ENCODE assay signal across 8 cellular contexts in genomic region chr19:38373907-38374331, GRCh38. TPM values are rescaled to one million over a fixed set of nuclear protein-coding genes. Genes with fewer than 3 reads are reported as not detected.
A peak's percentile ranks its signal among the peaks of the same experiment; 100 is the strongest.
DNase-seq lines count a peak whose midpoint lies in the region; ATAC-seq, FAIRE-seq and TF ChIP-seq lines count a peak whose summit lies in the region.

No MANE protein-coding gene starts in this region.

- no peak overlapping the region for H2BK5ac ChIP-seq in trophoblast cell (ENCODE audit: low read depth, low read length, poor library complexity)

- H3K27me3 Mint-ChIP-seq in Calu3 (ENCODE audit: unreplicated experiment) = peaks cover 33% of the 10 kb centered on the region

- H3K18ac ChIP-seq in trophoblast cell (ENCODE audit: low read length) = no peak overlapping the region

- no peak overlapping the region for H3K4ac ChIP-seq in trophoblast cell (ENCODE audit: low read depth, low read length)

- no peaks in the 10 kb centered on the region for H3K9me3 ChIP-seq in esophagus (ENCODE audit: control insufficient read depth in 2 of 2, insufficient read depth in 1 of 2, low read depth in 1 of 2, low read length in 1 of 2)
- no peaks in the 10 kb centered on the region for H3K9me3 ChIP-seq in trophoblast cell (ENCODE audit: insufficient read depth, low read depth, low read length)

- H3K4me3 Mint-ChIP-seq in Calu3 (ENCODE audit: low read depth, unreplicated experiment) = peak overlapping the region; percentile 97

- peak overlapping the region; percentile 71 for H3K4me2 ChIP-seq in trophoblast cell (ENCODE audit: low read length)

- H3K27ac Mint-ChIP-seq in Calu3 (ENCODE audit: unreplicated experiment) = peak overlapping the region; percentile 97

- H3K36me3 ChIP-seq in esophagus (ENCODE audit: control insufficient read depth in 2 of 2, insufficient read depth in 2 of 2, low read length in 1 of 2) (no peaks in the 10 kb centered on the region), trophoblast cell (ENCODE audit: control insufficient read depth in 1 of 2, insufficient read depth in 2 of 2, low read length in 2 of 2) (peaks cover 10 to 11% of the 10 kb centered on the region in 2 experiments)

- H3K4me3 ChIP-seq in esophagus (ENCODE audit: low read depth in 1 of 2, low read length in 2 of 2) (peak overlapping the region; percentile 23 to 45), trophoblast cell (ENCODE audit: low read depth, low read length) (no peak overlapping the region)

- no peak overlapping the region for H3K14ac ChIP-seq in trophoblast cell (ENCODE audit: low read length)

- POLR2A ChIA-PET in RWPE1 (lab: Yijun Ruan, JAX; ENCODE audit: low non-redundant PET) = no interaction called here

- CTCF ChIA-PET in Calu3 (lab: Charles Lee) = interaction anchor here (0.8 to 2.5 kb wide), 11 partner anchors 10 to 231 kb away, joined by 3 to 26 read pairs (median 5); partner anchors contain the start of genes CATSPERG, FAM98C, GGN and SPINT2
- CTCF ChIA-PET in RWPE1 (lab: Yijun Ruan, JAX) = no interaction called here

- H3K4me1 Mint-ChIP-seq in Calu3 (ENCODE audit: low read depth, unreplicated experiment) = peaks cover 22% of the 10 kb centered on the region

- ATAC-seq in HG03135 (IDR thresholded peaks at IDR 0.05; ENCODE audit: unreplicated experiment) = no peak
- no peak for ATAC-seq in HG03378 (IDR thresholded peaks at IDR 0.05; ENCODE audit: unreplicated experiment)

- no peak overlapping the region for H2BK12ac ChIP-seq in trophoblast cell (ENCODE audit: low read length)

- peak overlapping the region; percentile 84 for H4K8ac ChIP-seq in trophoblast cell (ENCODE audit: low read depth, low read length)

- no peaks in the 10 kb centered on the region for H3K9me3 Mint-ChIP-seq in Calu3 (ENCODE audit: low read depth, unreplicated experiment)

- H4K12ac ChIP-seq in trophoblast cell (ENCODE audit: low read depth, low read length) = no peak overlapping the region

- no TSS peak for BruUV-seq in Calu3 (replicated peaks; lab: Mats Ljungman, UMichigan)

- no peak overlapping the region for H2AK5ac ChIP-seq in trophoblast cell (ENCODE audit: low read length)

- H3K23ac ChIP-seq in trophoblast cell (ENCODE audit: low read length) = no peak overlapping the region

- TF ChIP-seq CTCF in Calu3 (IDR thresholded peaks at IDR 0.05; ENCODE audit: unreplicated experiment) (no peak), RWPE1 (conservative IDR thresholded peaks at IDR 0.05; ENCODE audit: low read depth) (no peak)

- intact Hi-C loops in Calu3 (cut with micrococcal nuclease; ENCODE audit: unreplicated experiment) = loop anchor here (1.0 kb wide), 1 partner anchor 39 kb away; the partner anchor contains the start of gene CATSPERG

- H3K9ac ChIP-seq in trophoblast cell (ENCODE audit: low read length) = peak overlapping the region; percentile 20

- H3K27me3 ChIP-seq in esophagus (ENCODE audit: control insufficient read depth in 1 of 2, insufficient read depth in 2 of 2, low read length in 2 of 2) (no peaks in the 10 kb centered on the region), trophoblast cell (ENCODE audit: insufficient read depth, low read length) (no peaks in the 10 kb centered on the region)

- DNase-seq in Calu3 (no peak), RWPE1 (ENCODE audit: low spot score) (no peak), trophoblast cell (no peak), urothelium cell line (ENCODE audit: low spot score) (no peak), NOMO-1 treated with dmso at 0.1 percent for 144 hours (lab: John Stamatoyannopoulos, UW; ENCODE audit: unreplicated experiment) (no peak)

- FAIRE-seq in urothelium cell line (lab: Jason Lieb, UNC) = no peak

- H2AFZ ChIP-seq in trophoblast cell (ENCODE audit: insufficient read depth, low read length, poor library complexity) = peak overlapping the region; percentile 59

- peak overlapping the region; percentile 88 for H3K27ac ChIP-seq in RWPE1
- H3K27ac ChIP-seq in esophagus (ENCODE audit: low read depth in 2 of 2, low read length in 1 of 2) = peak overlapping the region; percentile 79 to 87
- H3K27ac ChIP-seq in trophoblast cell (ENCODE audit: low read depth, low read length) = peak overlapping the region; percentile 27

- peaks cover 41% of the 10 kb centered on the region for H3K36me3 Mint-ChIP-seq in Calu3 (ENCODE audit: insufficient read depth, unreplicated experiment)

- H3K4me1 ChIP-seq in esophagus (ENCODE audit: control insufficient read depth in 2 of 2, insufficient read depth in 2 of 2, low read length in 1 of 2) = peaks cover 7 to 8% of the 10 kb centered on the region in 2 donors
- peaks cover 6 to 15% of the 10 kb centered on the region in 2 experiments for H3K4me1 ChIP-seq in trophoblast cell (ENCODE audit: control insufficient read depth in 1 of 2, insufficient read depth in 2 of 2, low read length in 2 of 2)

- peaks cover 8% of the 10 kb centered on the region for H3K79me1 ChIP-seq in trophoblast cell (ENCODE audit: low read length)

- peak overlapping the region; percentile 42 for H4K91ac ChIP-seq in trophoblast cell (ENCODE audit: low read depth, low read length)

- peak overlapping the region; percentile 46 for H2BK120ac ChIP-seq in trophoblast cell (ENCODE audit: insufficient read depth, low read length, poor library complexity)

- H3K79me2 ChIP-seq in trophoblast cell (ENCODE audit: control insufficient read depth, insufficient read depth, low read length, poor library complexity) = peaks cover 12% of the 10 kb centered on the region

- WGBS in esophagus, 2 donors = 63 to 66% methylated on average over 6 of the region's 6 CpGs
- no CpG with 5 or more reads among the region's 6 CpGs for WGBS in trophoblast cell (ENCODE audit: extremely low coverage, insufficient coverage, insufficient read length)

RNA-seq across cellular contexts. Expression of gene PSMD8, which starts 0.5 kb away (rescaled TPM):
- total RNA-seq in Calu3 (2022) = 226 and 233 TPM in 2 replicates
- polyA plus RNA-seq in esophagus = 100 to 1,000 TPM in 1 of 2 donors, 10 to 100 TPM in 1; 46.7 to 162 TPM
- 201 and 203 TPM in 2 replicates for polyA plus RNA-seq in trophoblast cell (2013)

RNA-seq across cellular contexts. Expression of gene GGN, which starts 13.9 kb away (rescaled TPM):
- 0.40 and 0.64 TPM in 2 replicates for total RNA-seq in Calu3 (2022)
- polyA plus RNA-seq in esophagus = under 1 TPM; 0.12 to 0.29 TPM
- 0.21 and 0.31 TPM in 2 replicates for polyA plus RNA-seq in trophoblast cell (2013)

RNA-seq across cellular contexts. Expression of gene SPRED3, which starts 14.6 kb away (rescaled TPM):
- total RNA-seq in Calu3 (2022) = 3.4 and 5.4 TPM in 2 replicates
- under 1 TPM; 0.24 to 0.37 TPM for polyA plus RNA-seq in esophagus
- 2.3 and 2.5 TPM in 2 replicates for polyA plus RNA-seq in trophoblast cell (2013)

RNA-seq across cellular contexts. Expression of gene FAM98C, which starts 29.0 kb away (rescaled TPM):
- total RNA-seq in Calu3 (2022) = 31.4 and 32.8 TPM in 2 replicates
- polyA plus RNA-seq in esophagus = 10 to 100 TPM; 23.8 to 25.0 TPM
- 3.6 and 4.1 TPM in 2 replicates for polyA plus RNA-seq in trophoblast cell (2013)

RNA-seq across cellular contexts. Expression of gene CATSPERG, which starts 38.3 kb away (rescaled TPM):
- 9.7 and 11.9 TPM in 2 replicates for total RNA-seq in Calu3 (2022)
- polyA plus RNA-seq in esophagus = 1 to 10 TPM; 1.4 to 5.0 TPM
- 1.2 and 1.3 TPM in 2 replicates for polyA plus RNA-seq in trophoblast cell (2013)

Comparison
In these comparisons a context has a peak if more than half of its experiments do, and no peak if none do; other contexts are left out.
1. H3K27ac ChIP-seq: peak in every context shown above with its lines; median percentile 88 in RWPE1; 83 in esophagus; 27 in trophoblast cell.